In the genomic region with DNA sequence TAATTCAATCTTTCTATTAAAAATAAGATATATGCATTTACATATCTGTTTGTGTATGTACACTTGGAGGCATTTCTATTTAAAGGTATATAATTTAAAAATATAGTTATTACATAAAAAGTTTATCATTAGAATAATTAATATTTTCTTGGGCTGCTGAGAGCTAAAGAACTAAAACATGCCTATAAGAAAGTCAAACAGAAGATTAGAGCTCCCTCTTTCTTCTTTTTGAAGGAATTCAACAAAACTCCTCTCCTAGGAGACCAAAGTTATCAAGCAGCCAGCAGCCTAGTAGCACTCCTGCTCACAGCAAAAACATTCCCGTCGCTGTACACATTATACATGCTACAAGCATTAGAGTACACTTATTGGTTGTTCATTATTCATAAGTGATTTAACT, we compare ENCODE assay signal across 10 cellular contexts.
DNase-seq lines count a peak whose midpoint lies in the region; ATAC-seq and TF ChIP-seq lines count a peak whose summit lies in the region.
"Had no signal": no experiment of that assay in that cellular context is flagged by ENCODE, and none has a peak within 500 bp of the region (broad histone marks: within the 10 kb centered on the region; RNA-seq: fewer than 3 reads in every experiment).

No MANE protein-coding gene starts in this region.

- BruUV-seq in A673 (replicated peaks; lab: Mats Ljungman, UMichigan), result no TSS peak

- TF ChIP-seq CTCF in A673 (conservative IDR thresholded peaks at IDR 0.05; ENCODE audit: low read depth, low read length) (peak; percentile 66), RWPE2 (IDR thresholded peaks at IDR 0.05; ENCODE audit: poor library complexity, severe bottlenecking) (peak; percentile 73), foreskin keratinocyte (conservative IDR thresholded peaks at IDR 0.05) (peak; percentile 78), CD14-positive monocyte (IDR thresholded peaks at IDR 0.05) (no peak), tibial artery (IDR thresholded peaks at IDR 0.05) (no peak)

- H3K4me3 ChIP-seq in A673 (ENCODE audit: low read depth, low read length, poor library complexity, severe bottlenecking) (no peak overlapping the region), RWPE2 (ENCODE audit: severe bottlenecking) (no peak overlapping the region), tibial artery (no peak overlapping the region)
- H3K4me3 ChIP-seq: spleen had no signal

- H3K27me3 Mint-ChIP-seq in CD14-positive monocyte (ENCODE audit: low read depth in 3 of 3), result no peaks in the 10 kb centered on the region
- H3K27me3 Mint-ChIP-seq: activated B cell treated with CpG ODN at 0.5 μM for 24 hours had no signal

- POLR2A ChIA-PET in A673 (lab: Charles Lee; ENCODE audit: low non-redundant PET), result interaction anchor here (0.6 kb wide), 1 partner anchor 297 kb away, joined by 4 read pairs; no protein-coding TSS in a partner anchor
- POLR2A ChIA-PET in HEK293T (lab: Yijun Ruan, JAX), result no interaction called here

- H3K36me3 Mint-ChIP-seq in CD14-positive monocyte, result peaks cover 40 to 60% of the 10 kb centered on the region in 2 donors

- H3K36me3 ChIP-seq in A673 (ENCODE audit: insufficient read depth, low read length, poor library complexity, severe bottlenecking) (no peaks in the 10 kb centered on the region), RWPE2 (ENCODE audit: low read depth) (no peaks in the 10 kb centered on the region), tibial artery (no peaks in the 10 kb centered on the region)

- CTCF ChIA-PET in A673 (lab: Charles Lee) (interaction anchor here (0.6 to 0.7 kb wide), 4 partner anchors 42 to 604 kb away, joined by 3 read pairs; no protein-coding TSS in a partner anchor), HEK293T (lab: Yijun Ruan, JAX) (interaction anchor here (0.6 to 4.0 kb wide), 10 partner anchors 18 to 472 kb away, joined by 3 to 30 read pairs (median 3); no protein-coding TSS in a partner anchor)

- H3K4me1 Mint-ChIP-seq in CD14-positive monocyte, result no peaks in the 10 kb centered on the region

- H3K4me3 Mint-ChIP-seq in CD14-positive monocyte, result no peak overlapping the region
- H3K4me3 Mint-ChIP-seq: activated B cell treated with CpG ODN at 0.5 μM for 24 hours had no signal

- H3K9me3 ChIP-seq in A673 (ENCODE audit: low read depth, low read length, poor library complexity, severe bottlenecking) (no peaks in the 10 kb centered on the region), RWPE2 (ENCODE audit: severe bottlenecking) (no peaks in the 10 kb centered on the region), tibial artery (no peaks in the 10 kb centered on the region)
- H3K9me3 ChIP-seq: spleen had no signal

- intact Hi-C loops in A673 (cut with micrococcal nuclease; ENCODE audit: unreplicated experiment) (loop anchor here (2.0 to 5.0 kb wide), 4 partner anchors 221 to 822 kb away; partner anchors contain the start of gene NTNG1), CD14-positive monocyte (cut with micrococcal nuclease) (no loop called here), tibial artery (cut with DNase I; ENCODE audit: low total_unique reads) (no loop called here)

- H3K27me3 ChIP-seq in A673 (replicated peaks; ENCODE audit: insufficient read depth, low read depth, low read length, poor library complexity), result no peaks in the 10 kb centered on the region
- H3K27me3 ChIP-seq in RWPE2 (ENCODE audit: insufficient read depth, poor library complexity, severe bottlenecking), result no peaks in the 10 kb centered on the region
- no peaks in the 10 kb centered on the region for H3K27me3 ChIP-seq in foreskin keratinocyte
- H3K27me3 ChIP-seq in tibial artery, result no peaks in the 10 kb centered on the region
- H3K27me3 ChIP-seq: spleen had no signal

- ATAC-seq in RWPE2 (ENCODE audit: low read depth), result peak; percentile 44; the same call in 1 of the 3 replicates
- ATAC-seq in foreskin keratinocyte, result peak; percentile 67
- ATAC-seq in GM21526 (IDR thresholded peaks at IDR 0.05; ENCODE audit: low FRiP score, unreplicated experiment), result no peak
- no peak for ATAC-seq in HG02798 (IDR thresholded peaks at IDR 0.05; ENCODE audit: poor library complexity, unreplicated experiment)

- H3K4me1 ChIP-seq in A673 (ENCODE audit: insufficient read depth, low read length, poor library complexity, severe bottlenecking) (peaks cover 25% of the 10 kb centered on the region), RWPE2 (ENCODE audit: insufficient read depth, poor library complexity, severe bottlenecking) (no peaks in the 10 kb centered on the region), foreskin keratinocyte (no peaks in the 10 kb centered on the region), tibial artery (no peaks in the 10 kb centered on the region)
- H3K4me1 ChIP-seq: spleen had no signal

- H3K9me3 Mint-ChIP-seq in CD14-positive monocyte, result no peaks in the 10 kb centered on the region
- H3K9me3 Mint-ChIP-seq: activated B cell treated with CpG ODN at 0.5 μM for 24 hours had no signal

- H3K27ac Mint-ChIP-seq in CD14-positive monocyte, result no peak overlapping the region
- H3K27ac Mint-ChIP-seq: activated B cell treated with CpG ODN at 0.5 μM for 24 hours had no signal

- DNase-seq in A673 (ENCODE audit: low spot score), result peak; percentile 73
- peak; percentile 24 for DNase-seq in HEK293T (ENCODE audit: extremely low spot score)
- DNase-seq in RWPE2 (ENCODE audit: low spot score), result no peak
- DNase-seq in foreskin keratinocyte, result peak in 1 of 2 donors; percentile 41
- no peak for DNase-seq in CD14-positive monocyte (ENCODE audit: low spot score)
- no peak for DNase-seq in tibial artery
- DNase-seq: activated B cell treated with CpG ODN at 0.5 μM for 24 hours, spleen had no signal

- H3K27ac ChIP-seq in A673 (ENCODE audit: low read depth, low read length, poor library complexity, severe bottlenecking) (no peak overlapping the region), RWPE2 (ENCODE audit: poor library complexity, severe bottlenecking) (no peak overlapping the region), foreskin keratinocyte (no peak overlapping the region), tibial artery (no peak overlapping the region)
- H3K27ac ChIP-seq: spleen had no signal

TF ChIP-seq in HEK293T, 16 proteins besides CTCF, POLR2A, EP300 and RAD21:
- TF ChIP-seq FOXK2 (IDR thresholded peaks at IDR 0.05), result no peak
- TF ChIP-seq ELF4 (IDR thresholded peaks at IDR 0.05), result no peak

Comparison
In these comparisons a context has a peak if more than half of its experiments do, and no peak if none do; other contexts are left out.
1. DNase-seq: peak in A673 (single experiment) and HEK293T (single experiment); none in RWPE2 (single experiment), CD14-positive monocyte (single experiment) and tibial artery (0 of 2).
2. CTCF ChIP-seq: peak in A673 (single experiment), RWPE2 (single experiment) and foreskin keratinocyte (single experiment); none in CD14-positive monocyte (single experiment) and tibial artery (0 of 2).
3. ATAC-seq: peak in RWPE2 (single experiment) and foreskin keratinocyte (single experiment); none in GM21526 (single experiment) and HG02798 (single experiment).